In the genomic region with DNA sequence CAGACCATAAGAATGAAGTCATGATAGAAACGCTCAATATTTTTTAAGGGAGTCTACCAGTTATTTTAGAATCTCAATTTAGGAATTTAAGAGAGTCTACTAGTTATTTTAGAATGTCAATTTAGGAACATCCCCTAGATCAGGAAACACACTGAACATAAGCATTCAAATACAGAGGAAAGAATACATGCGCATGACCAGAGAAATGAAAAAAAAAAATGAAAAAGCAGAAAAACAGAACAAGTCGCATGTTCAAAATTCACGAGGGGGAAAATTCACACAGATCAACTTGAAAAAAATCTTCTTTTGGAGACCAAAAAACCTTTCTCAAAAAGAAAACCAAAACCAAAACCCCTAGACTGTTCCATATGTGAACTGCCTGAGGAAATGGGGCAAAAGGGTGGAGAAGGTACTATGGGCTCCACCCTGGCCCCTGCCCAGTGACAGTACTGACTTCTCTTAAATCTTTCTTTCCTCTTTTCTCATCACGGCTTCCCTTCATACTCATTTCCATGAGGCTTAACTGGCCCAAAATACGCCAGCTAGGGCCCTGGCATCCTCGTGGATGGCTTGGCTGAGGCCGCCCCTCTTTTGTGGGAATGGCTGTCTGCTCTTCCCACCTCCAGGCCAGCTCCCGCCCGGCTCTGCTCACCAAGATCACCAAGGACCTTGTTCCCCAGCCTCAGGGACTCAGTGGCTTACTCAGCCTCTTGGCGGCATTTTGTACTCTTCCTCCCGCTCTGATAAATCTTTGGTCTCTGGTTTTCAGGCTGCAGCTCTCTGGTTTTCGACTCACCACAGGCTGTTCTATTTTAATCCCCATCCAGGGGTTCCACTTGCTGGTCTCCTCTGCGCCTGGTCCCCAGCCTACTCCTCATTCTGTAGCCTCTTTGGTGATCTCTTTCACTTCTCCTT, we compare ENCODE assay signal across 8 cellular contexts. TPM values are rescaled to one million over a fixed set of nuclear protein-coding genes. Genes with fewer than 3 reads are reported as not detected.
DNase-seq lines count a peak whose midpoint lies in the region; ATAC-seq, FAIRE-seq and TF ChIP-seq lines count a peak whose summit lies in the region.

No MANE protein-coding gene starts in this region.

- H3K27ac ChIP-seq in body of pancreas: no peak overlapping the region

- TF ChIP-seq CTCF in AG10803 (conservative IDR thresholded peaks at IDR 0.05; ENCODE audit: low read length): no peak
- no peak for TF ChIP-seq CTCF in mesothelial cell of epicardium (IDR thresholded peaks at IDR 0.05; ENCODE audit: unreplicated experiment)
- no peak for TF ChIP-seq CTCF in body of pancreas (IDR thresholded peaks at IDR 0.05)

- H3K9me3 Mint-ChIP-seq in activated T-helper 2 cell treated with anti-CD3 and anti-CD28 coated beads, Interferon-gamma antibody, Interleukin-2, Interleukin-4, amounts not matched to agents 10 μg/mL and 5 μg/mL and 100 μg/mL, durations not matched to agents 14 hours and 24 hours and 36 hours: no peaks in the 10 kb centered on the region
- H3K9me3 Mint-ChIP-seq in mesothelial cell of epicardium: peaks cover 13% of the 10 kb centered on the region

- peaks cover 5% of the 10 kb centered on the region for H3K4me1 ChIP-seq in body of pancreas

- H3K27me3 ChIP-seq in body of pancreas: no peaks in the 10 kb centered on the region

- peak; percentile 59 for ATAC-seq in HG03196 (IDR thresholded peaks at IDR 0.05; ENCODE audit: unreplicated experiment)
- ATAC-seq in body of pancreas: no peak

- WGBS in body of pancreas, 2 donors: 81 to 82% methylated on average over 13 to 14 of the region's 14 CpGs

- peak; percentile 85 for FAIRE-seq in GM19239 (lab: Jason Lieb, UNC)

- H3K9me3 ChIP-seq in body of pancreas: no peaks in the 10 kb centered on the region

- H3K36me3 ChIP-seq in body of pancreas (replicated peaks in 1 of 2; ENCODE audit: insufficient read depth in 1 of 2, low read depth in 2 of 2): no peaks in the 10 kb centered on the region

- intact Hi-C loops in activated T-helper 2 cell treated with anti-CD3 and anti-CD28 coated beads, Interferon-gamma antibody, Interleukin-2, Interleukin-4, amounts not matched to agents 10 μg/mL and 5 μg/mL and 100 μg/mL, durations not matched to agents 14 hours and 24 hours and 36 hours (cut with micrococcal nuclease): loop anchor here (1.0 to 10.0 kb wide), 2 partner anchors 9 to 1815 kb away; partner anchors contain the start of gene GINM1
- intact Hi-C loops in body of pancreas (cut with DNase I): no loop called here

- H3K27ac Mint-ChIP-seq in activated T-helper 2 cell treated with anti-CD3 and anti-CD28 coated beads, Interferon-gamma antibody, Interleukin-2, Interleukin-4, amounts not matched to agents 10 μg/mL and 5 μg/mL and 100 μg/mL, durations not matched to agents 14 hours and 24 hours and 36 hours: peak overlapping the region; percentile 97
- peak overlapping the region; percentile 19 for H3K27ac Mint-ChIP-seq in mesothelial cell of epicardium

- peak overlapping the region; percentile 85 for H3K4me3 Mint-ChIP-seq in activated T-helper 2 cell treated with anti-CD3 and anti-CD28 coated beads, Interferon-gamma antibody, Interleukin-2, Interleukin-4, amounts not matched to agents 10 μg/mL and 5 μg/mL and 100 μg/mL, durations not matched to agents 14 hours and 24 hours and 36 hours (ENCODE audit: low read depth)
- no peak overlapping the region for H3K4me3 Mint-ChIP-seq in mesothelial cell of epicardium

- H3K4me1 Mint-ChIP-seq in activated T-helper 2 cell treated with anti-CD3 and anti-CD28 coated beads, Interferon-gamma antibody, Interleukin-2, Interleukin-4, amounts not matched to agents 10 μg/mL and 5 μg/mL and 100 μg/mL, durations not matched to agents 14 hours and 24 hours and 36 hours (ENCODE audit: low read depth): peaks cover 59% of the 10 kb centered on the region
- peaks cover 6% of the 10 kb centered on the region for H3K4me1 Mint-ChIP-seq in mesothelial cell of epicardium

- TF ChIP-seq POLR2A in body of pancreas (IDR thresholded peaks at IDR 0.05): no peak

- peak overlapping the region; percentile 34 for H3K4me3 ChIP-seq in AG10803 (ENCODE audit: low read length)
- no peak overlapping the region for H3K4me3 ChIP-seq in body of pancreas

- no peak for DNase-seq in AG10803 (ENCODE audit: low read depth)
- DNase-seq in GM19239 (ENCODE audit: insufficient read length, low spot score): no peak
- peak; percentile 31 for DNase-seq in activated T-helper 2 cell treated with anti-CD3 and anti-CD28 coated beads, Interferon-gamma antibody, Interleukin-2, Interleukin-4, amounts not matched to agents 10 μg/mL and 5 μg/mL and 100 μg/mL, durations not matched to agents 14 hours and 24 hours and 36 hours (ENCODE audit: low spot score)
- DNase-seq in mesothelial cell of epicardium (ENCODE audit: low spot score in 2 of 2, unreplicated experiment in 2 of 2): no peak
- DNase-seq in AG08395 (ENCODE audit: low spot score): no peak
- DNase-seq in body of pancreas: no peak
- no peak for DNase-seq in AG08396 (ENCODE audit: low spot score)

- H3K27me3 Mint-ChIP-seq in activated T-helper 2 cell treated with anti-CD3 and anti-CD28 coated beads, Interferon-gamma antibody, Interleukin-2, Interleukin-4, amounts not matched to agents 10 μg/mL and 5 μg/mL and 100 μg/mL, durations not matched to agents 14 hours and 24 hours and 36 hours (ENCODE audit: low read depth): no peaks in the 10 kb centered on the region
- no peaks in the 10 kb centered on the region for H3K27me3 Mint-ChIP-seq in mesothelial cell of epicardium (ENCODE audit: low read depth)

- H3K36me3 Mint-ChIP-seq in activated T-helper 2 cell treated with anti-CD3 and anti-CD28 coated beads, Interferon-gamma antibody, Interleukin-2, Interleukin-4, amounts not matched to agents 10 μg/mL and 5 μg/mL and 100 μg/mL, durations not matched to agents 14 hours and 24 hours and 36 hours (ENCODE audit: low read depth): peaks cover 27% of the 10 kb centered on the region
- H3K36me3 Mint-ChIP-seq in mesothelial cell of epicardium: peaks cover 14% of the 10 kb centered on the region

RNA-seq across cellular contexts. Expression of gene ZBTB2, which starts 11.2 kb away (rescaled TPM):
- 19.1 and 19.7 TPM in 2 replicates for total RNA-seq in activated T-helper 2 cell treated with anti-CD3 and anti-CD28 coated beads, Interferon-gamma antibody, Interleukin-2, Interleukin-4, amounts not matched to agents 10 μg/mL and 5 μg/mL and 100 μg/mL, durations not matched to agents 14 hours and 24 hours and 36 hours
- total RNA-seq in mesothelial cell of epicardium (15.2 to 16.1 TPM (median 15.8 TPM) in 3 replicates), body of pancreas (1 to 10 TPM; 5.6 to 6.0 TPM)
